2 cellular contexts compared by ENCODE assay signal in genomic region chr12:120145164-120145563, GRCh38.
TF ChIP-seq lines count a peak whose summit lies in the region.

No MANE protein-coding gene starts in this region.

TF ChIP-seq in GM12878, 131 proteins besides CTCF, POLR2A, EP300 and RAD21:
- TF ChIP-seq RB1 (IDR thresholded peaks at IDR 0.05; ENCODE audit: borderline replicate concordance) (no peak), RBBP5 (conservative IDR thresholded peaks at IDR 0.05) (no peak), BCLAF1 (IDR thresholded peaks at IDR 0.05) (no peak), SP1 (IDR thresholded peaks at IDR 0.05; ENCODE audit: low read depth, low read length) (no peak), E2F4 (IDR thresholded peaks at IDR 0.05; ENCODE audit: low read depth, low read length) (no peak), SMAD1 (IDR thresholded peaks at IDR 0.05; ENCODE audit: low read depth, partially characterized antibody) (no peak), ZBED1 (IDR thresholded peaks at IDR 0.05; ENCODE audit: borderline replicate concordance) (no peak), KAT2A (conservative IDR thresholded peaks at IDR 0.05; ENCODE audit: control insufficient read depth, low read depth, low read length) (no peak), ESRRA (IDR thresholded peaks at IDR 0.05; ENCODE audit: low read length) (no peak), RAD51 (IDR thresholded peaks at IDR 0.05) (no peak), CBX3 (IDR thresholded peaks at IDR 0.05; ENCODE audit: borderline replicate concordance, low read depth) (no peak), NR2C2 (IDR thresholded peaks at IDR 0.05; ENCODE audit: borderline replicate concordance, control insufficient read depth, insufficient read length, low read depth) (no peak), HDGF (IDR thresholded peaks at IDR 0.05) (no peak), USF1 (IDR thresholded peaks at IDR 0.05; ENCODE audit: borderline replicate concordance, extremely low read length, insufficient read depth, low read depth, low read length) (no peak)

TF ChIP-seq in HepG2, 621 proteins besides CTCF, POLR2A, EP300 and RAD21:
- TF ChIP-seq ZNF629 (CRISPR knock-in tag; conservative IDR thresholded peaks at IDR 0.05) (no peak), YEATS4 (CRISPR knock-in tag; IDR thresholded peaks at IDR 0.05; ENCODE audit: borderline replicate concordance) (no peak), PITX1 (CRISPR knock-in tag; IDR thresholded peaks at IDR 0.05) (no peak), RBM22 (optimal IDR thresholded peaks at IDR 0.05; ENCODE audit: low read length) (peak; percentile 44), SP1 (IDR thresholded peaks at IDR 0.05) (no peak), SP1 (CRISPR knock-in tag; IDR thresholded peaks at IDR 0.05) (no peak), AGO2 (optimal IDR thresholded peaks at IDR 0.05; ENCODE audit: low read depth, low read length) (peak; percentile 64), MATR3 (CRISPR knock-in tag; IDR thresholded peaks at IDR 0.05) (no peak), ZFP82 (CRISPR knock-in tag; IDR thresholded peaks at IDR 0.05; ENCODE audit: borderline replicate concordance) (no peak), SMAD1 (CRISPR knock-in tag; IDR thresholded peaks at IDR 0.05; ENCODE audit: borderline replicate concordance, low read depth) (no peak)
- TF ChIP-seq, protein P1, sequence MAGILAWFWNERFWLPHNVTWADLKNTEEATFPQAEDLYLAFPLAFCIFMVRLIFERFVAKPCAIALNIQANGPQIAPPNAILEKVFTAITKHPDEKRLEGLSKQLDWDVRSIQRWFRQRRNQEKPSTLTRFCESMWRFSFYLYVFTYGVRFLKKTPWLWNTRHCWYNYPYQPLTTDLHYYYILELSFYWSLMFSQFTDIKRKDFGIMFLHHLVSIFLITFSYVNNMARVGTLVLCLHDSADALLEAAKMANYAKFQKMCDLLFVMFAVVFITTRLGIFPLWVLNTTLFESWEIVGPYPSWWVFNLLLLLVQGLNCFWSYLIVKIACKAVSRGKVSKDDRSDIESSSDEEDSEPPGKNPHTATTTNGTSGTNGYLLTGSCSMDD (CRISPR knock-in tag; IDR thresholded peaks at IDR 0.05) = no peak
